In the genomic region with DNA sequence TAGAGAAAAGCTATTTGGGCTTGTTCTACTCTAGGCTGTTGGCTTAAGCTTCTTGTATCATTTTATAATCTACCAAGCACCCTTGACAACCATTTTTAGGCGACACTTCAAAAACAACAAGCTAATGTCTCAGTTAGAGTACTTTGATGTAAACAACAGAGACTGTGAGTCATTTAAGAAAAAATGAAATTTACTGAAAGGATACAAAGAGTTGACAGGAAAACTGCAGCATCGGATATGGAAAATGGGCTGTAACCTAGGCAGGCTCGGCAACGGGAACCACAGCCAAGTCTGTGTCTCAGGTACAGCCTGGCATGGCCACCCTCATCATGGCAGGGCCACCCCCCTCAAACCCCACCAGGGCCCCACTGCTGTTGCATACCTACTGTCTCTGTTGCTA, we compare ENCODE assay signal across 17 cellular contexts. TPM values are rescaled to one million over a fixed set of nuclear protein-coding genes. Genes with fewer than 3 reads are reported as not detected.
DNase-seq lines count a peak whose midpoint lies in the region; ATAC-seq, FAIRE-seq and TF ChIP-seq lines count a peak whose summit lies in the region.
"Had no signal": no experiment of that assay in that cellular context is flagged by ENCODE, and none has a peak within 500 bp of the region (broad histone marks: within the 10 kb centered on the region; RNA-seq: fewer than 3 reads in every experiment).

No MANE protein-coding gene starts in this region.

- peak; percentile 24 for FAIRE-seq in endothelial cell of umbilical vein (lab: Jason Lieb, UNC)
- FAIRE-seq: A549, G401.6, GM12891, HepG2 had no signal

- peak overlapping the region; percentile 57; the same call in 1 of the 2 replicates for H2BK120ac ChIP-seq in IMR-90 (ENCODE audit: low read depth, low read length)

- H3K36me3 Mint-ChIP-seq in activated T-helper 17 cell treated with anti-CD3 and anti-CD28 coated beads, Interleukin-2, amount 50 U/mL, for 72 hours (ENCODE audit: low read depth): no peaks in the 10 kb centered on the region

- H3K14ac ChIP-seq in IMR-90 (replicated peaks; ENCODE audit: low read depth, low read length): no peak overlapping the region

- H3K27me3 ChIP-seq in IMR-90 (ENCODE audit: control insufficient read depth, insufficient read depth, low read length) (no peaks in the 10 kb centered on the region), endothelial cell of umbilical vein (ENCODE audit: control insufficient read depth in 2 of 2, insufficient read depth in 2 of 2, low read length in 2 of 2) (peaks cover under 1 to 2% of the 10 kb centered on the region in 2 experiments), osteoblast (ENCODE audit: insufficient read depth, low read length) (no peaks in the 10 kb centered on the region)
- H3K27me3 ChIP-seq: BE2C had no signal

- H3K9me1 ChIP-seq in IMR-90 (ENCODE audit: insufficient read depth, low read length) (peaks cover 10% of the 10 kb centered on the region), endothelial cell of umbilical vein (replicated peaks; ENCODE audit: control insufficient read depth, extremely low read depth, insufficient read depth, low read length) (no peaks in the 10 kb centered on the region)

- H3K4me3 ChIP-seq in IMR-90 (ENCODE audit: insufficient read depth, low read depth, low read length): no peak overlapping the region
- H3K4me3 ChIP-seq in endothelial cell of umbilical vein (replicated peaks in 1 of 3; ENCODE audit: insufficient read depth in 1 of 3, low read depth in 1 of 3, low read length in 3 of 3): no peak overlapping the region
- no peak overlapping the region for H3K4me3 ChIP-seq in osteoblast (ENCODE audit: insufficient read depth, low read length)
- H3K4me3 ChIP-seq: A549, GM23338 had no signal

- intact Hi-C loops in IMR-90 (cut with micrococcal nuclease): no loop called here
- intact Hi-C loops in endothelial cell of umbilical vein (cut with micrococcal nuclease): no loop called here

- H3K4ac ChIP-seq in IMR-90 (ENCODE audit: low read depth, low read length): peak overlapping the region; percentile 68

- H3K9me3 ChIP-seq in IMR-90 (ENCODE audit: control insufficient read depth, insufficient read depth, low read length) (peaks cover 2% of the 10 kb centered on the region; the same call in 1 of the 2 replicates), endothelial cell of umbilical vein (replicated peaks; ENCODE audit: control insufficient read depth, insufficient read depth, low read length) (no peaks in the 10 kb centered on the region), osteoblast (ENCODE audit: low read depth, low read length) (no peaks in the 10 kb centered on the region)
- H3K9me3 ChIP-seq: A549, BE2C had no signal

- BruUV-seq in IMR-90 (replicated peaks; lab: Mats Ljungman, UMichigan) (no TSS peak), endothelial cell of umbilical vein (replicated peaks; lab: Mats Ljungman, UMichigan) (no TSS peak)

- WGBS in IMR-90 (ENCODE audit: extremely low coverage in 2 of 2, insufficient read length in 1 of 2), 2 experiments: no CpG with 5 or more reads among the region's 4 CpGs

- H4K91ac ChIP-seq in IMR-90 (ENCODE audit: insufficient read depth, low read depth, low read length): no peak overlapping the region

- no peak overlapping the region for H3K4me3 Mint-ChIP-seq in activated T-helper 17 cell treated with anti-CD3 and anti-CD28 coated beads, Interleukin-2, amount 50 U/mL, for 72 hours
- H3K4me3 Mint-ChIP-seq: GM23338 had no signal

- no peak overlapping the region for H3K56ac ChIP-seq in IMR-90 (ENCODE audit: extremely low read depth, insufficient read depth, low read length)

- H2BK5ac ChIP-seq in IMR-90 (ENCODE audit: low read depth, low read length, poor library complexity, severe bottlenecking): no peak overlapping the region

- TF ChIP-seq POLR2A in IMR-90 (IDR thresholded peaks at IDR 0.05; ENCODE audit: low read depth, low read length) (no peak), endothelial cell of umbilical vein (IDR thresholded peaks at IDR 0.05; ENCODE audit: low read depth, low read length) (no peak)

- no peak overlapping the region for H4K5ac ChIP-seq in IMR-90 (ENCODE audit: low read depth, low read length)

- peak overlapping the region; percentile 74 for H2AK9ac ChIP-seq in IMR-90 (replicated peaks; ENCODE audit: low read depth, low read length, poor library complexity)

- TF ChIP-seq CTCF in IMR-90 (conservative IDR thresholded peaks at IDR 0.05; ENCODE audit: low read depth, low read length) (no peak), endothelial cell of umbilical vein (IDR thresholded peaks at IDR 0.05; ENCODE audit: extremely low read depth in 1 of 2, insufficient read depth in 1 of 2, low read depth in 1 of 2, low read length in 2 of 2) (no peak), osteoblast (IDR thresholded peaks at IDR 0.05; ENCODE audit: extremely low read depth, low read depth, low read length) (no peak)

- POLR2A ChIA-PET in IMR-90 (lab: Charles Lee; ENCODE audit: unreplicated experiment): no interaction called here
- POLR2A ChIA-PET in endothelial cell of umbilical vein (lab: Charles Lee): no interaction called here

- ATAC-seq in IMR-90 (ENCODE audit: low read depth): no peak
- ATAC-seq in activated T-helper 17 cell treated with anti-CD3 and anti-CD28 coated beads, Interleukin-2, amount 50 U/mL, for 72 hours (replicated peaks): no peak
- ATAC-seq: A549, GM23338, HepG2 had no signal

- CTCF ChIA-PET in IMR-90 (lab: Yijun Ruan, JAX): interaction anchor here (1.0 to 1.3 kb wide), 3 partner anchors 18 to 133 kb away, joined by 3 to 4 read pairs (median 3); no protein-coding TSS in a partner anchor
- CTCF ChIA-PET in endothelial cell of umbilical vein (lab: Charles Lee): interaction anchor here (1.1 to 3.3 kb wide), 7 partner anchors 11 to 291 kb away, joined by 3 to 13 read pairs (median 5); no protein-coding TSS in a partner anchor

- H3K9ac ChIP-seq in IMR-90 (ENCODE audit: low read depth, low read length): no peak overlapping the region
- no peak overlapping the region for H3K9ac ChIP-seq in endothelial cell of umbilical vein (replicated peaks; ENCODE audit: extremely low read depth, insufficient read depth, low read length)

- H3K36me3 ChIP-seq in IMR-90 (ENCODE audit: control insufficient read depth, insufficient read depth, low read length) (no peaks in the 10 kb centered on the region), endothelial cell of umbilical vein (ENCODE audit: control insufficient read depth in 2 of 2, extremely low read depth in 1 of 2, insufficient read depth in 2 of 2, low read length in 2 of 2) (no peaks in the 10 kb centered on the region), osteoblast (ENCODE audit: insufficient read depth, low read length) (no peaks in the 10 kb centered on the region)
- H3K36me3 ChIP-seq: BE2C had no signal

- in situ Hi-C loops in IMR-90 (cut with MboI; ENCODE audit: low sequenced_read_pairs): no loop called here

- H2AK5ac ChIP-seq in IMR-90 (ENCODE audit: low read depth, low read length): peak overlapping the region; percentile 49; the same call in 1 of the 2 replicates

- no peak overlapping the region for H3K18ac ChIP-seq in IMR-90 (ENCODE audit: low read depth, low read length)

- H2AFZ ChIP-seq in IMR-90 (replicated peaks; ENCODE audit: low read length, poor library complexity) (peak overlapping the region; percentile 67), endothelial cell of umbilical vein (ENCODE audit: low read depth, low read length) (no peak overlapping the region), osteoblast (ENCODE audit: low read length) (peak overlapping the region; percentile 35)
- H2AFZ ChIP-seq: GM23338 had no signal

- no peak overlapping the region for H3K27ac ChIP-seq in IMR-90 (ENCODE audit: insufficient read depth, low read length)
- H3K27ac ChIP-seq in endothelial cell of umbilical vein (ENCODE audit: insufficient read depth, low read depth, low read length): no peak overlapping the region
- no peak overlapping the region for H3K27ac ChIP-seq in osteoblast (ENCODE audit: low read depth, low read length)
- H3K27ac ChIP-seq: A549, C4-2B had no signal

- no peak overlapping the region for H3K23ac ChIP-seq in IMR-90 (ENCODE audit: low read depth, low read length)

- H3K27me3 Mint-ChIP-seq in activated T-helper 17 cell treated with anti-CD3 and anti-CD28 coated beads, Interleukin-2, amount 50 U/mL, for 72 hours: peaks cover under 1% of the 10 kb centered on the region

- TF ChIP-seq RAD21 in IMR-90 (IDR thresholded peaks at IDR 0.05; ENCODE audit: low read length): no peak

- H4K20me1 ChIP-seq in IMR-90 (ENCODE audit: insufficient read depth, low read length) (0 out of 2 replicates have a peak, but pooled peaks cover under 1% of the 10 kb centered on the region), endothelial cell of umbilical vein (replicated peaks; ENCODE audit: control insufficient read depth, extremely low read depth, insufficient read depth, low read length) (no peaks in the 10 kb centered on the region), osteoblast (ENCODE audit: insufficient read depth, low read length) (no peaks in the 10 kb centered on the region)

- no peak overlapping the region for H3K27ac Mint-ChIP-seq in activated T-helper 17 cell treated with anti-CD3 and anti-CD28 coated beads, Interleukin-2, amount 50 U/mL, for 72 hours
- H3K27ac Mint-ChIP-seq: GM23338 had no signal

- peaks cover 15% of the 10 kb centered on the region for H3K4me1 Mint-ChIP-seq in activated T-helper 17 cell treated with anti-CD3 and anti-CD28 coated beads, Interleukin-2, amount 50 U/mL, for 72 hours

- H3K79me1 ChIP-seq in IMR-90 (ENCODE audit: low read depth in 1 of 2, low read length in 2 of 2): peaks cover 0 to 12% of the 10 kb centered on the region in 2 experiments; a peak in 2 of 4 replicates

- H4K8ac ChIP-seq in IMR-90 (ENCODE audit: low read depth in 2 of 2, low read length in 2 of 2): no peak overlapping the region

- DNase-seq in ELR (ENCODE audit: low read depth) (peak; percentile 18), IMR-90 (peak; percentile 37), endothelial cell of umbilical vein (ENCODE audit: low read depth, low spot score) (peak; percentile 48), osteoblast (ENCODE audit: insufficient read length, low spot score, missing footprints) (no peak), DMS79 (lab: John Stamatoyannopoulos, UW) (no peak)
- DNase-seq: BE2C; CD4-positive, alpha-beta memory T cell; H7 had no signal

- dilution Hi-C loops in IMR-90 (cut with HindIII; ENCODE audit: low sequenced_read_pairs, unreplicated experiment) (loop anchor here (25.0 kb wide), 1 partner anchor 132 kb away; no protein-coding TSS in a partner anchor), endothelial cell of umbilical vein (cut with MboI; ENCODE audit: extremely low pct_ligation_motif_present, low sequenced_read_pairs) (no loop called here)

- peaks cover 2% of the 10 kb centered on the region for H3K79me2 ChIP-seq in endothelial cell of umbilical vein (ENCODE audit: control insufficient read depth, insufficient read depth, low read length)
- peaks cover 8% of the 10 kb centered on the region for H3K79me2 ChIP-seq in osteoblast (ENCODE audit: insufficient read depth, low read length)

- H3K4me2 ChIP-seq in IMR-90 (ENCODE audit: low read depth, low read length) (peak overlapping the region; percentile 27; the same call in 1 of the 2 replicates), endothelial cell of umbilical vein (ENCODE audit: insufficient read depth, low read length) (no peak overlapping the region), osteoblast (ENCODE audit: insufficient read depth, low read length) (no peak overlapping the region)
- H3K4me2 ChIP-seq: A549, GM23338 had no signal

- peaks cover 13% of the 10 kb centered on the region for H3K4me1 ChIP-seq in IMR-90 (ENCODE audit: control insufficient read depth, insufficient read depth, low read length)
- H3K4me1 ChIP-seq in endothelial cell of umbilical vein (ENCODE audit: control insufficient read depth, extremely low read depth, insufficient read depth, low read length): peaks cover 6% of the 10 kb centered on the region
- peaks cover 6% of the 10 kb centered on the region for H3K4me1 ChIP-seq in osteoblast (ENCODE audit: insufficient read depth, low read length)

- H2BK20ac ChIP-seq in IMR-90 (ENCODE audit: low read depth, low read length): no peak overlapping the region

- H3K9me3 Mint-ChIP-seq in activated T-helper 17 cell treated with anti-CD3 and anti-CD28 coated beads, Interleukin-2, amount 50 U/mL, for 72 hours: no peaks in the 10 kb centered on the region
- H3K9me3 Mint-ChIP-seq: CD4-positive, alpha-beta memory T cell had no signal

- H2BK15ac ChIP-seq in IMR-90 (ENCODE audit: low read depth, low read length): 0 out of 3 replicates have a peak overlapping the region, but pooled peaks have one; percentile 60

RNA-seq across cellular contexts. Expression of gene RNF169, which starts 4.4 kb away (rescaled TPM):
- 23.3 and 28.1 TPM in 2 replicates for total RNA-seq in IMR-90 (2012; rRNA removed)
- 3.0 and 3.6 TPM in 2 replicates for polyA plus RNA-seq in IMR-90 (2012; rRNA removed)
- polyA plus RNA-seq in IMR-90 (2012; cell fraction: cytosol; rRNA removed): 0.73 and 0.82 TPM in 2 replicates
- polyA plus RNA-seq in IMR-90 (2012; cell fraction: nucleus; rRNA removed; ENCODE audit: low replicate concordance): 1.2 and 7.6 TPM in 2 replicates
- 17.3 and 21.3 TPM in 2 replicates for total RNA-seq in endothelial cell of umbilical vein
- 5.2 and 5.8 TPM in 2 replicates for polyA plus RNA-seq in endothelial cell of umbilical vein
- 4.8 and 5.4 TPM in 2 replicates for polyA plus RNA-seq in endothelial cell of umbilical vein (2011; cell fraction: cytosol; rRNA removed)
- polyA plus RNA-seq in endothelial cell of umbilical vein (2011; cell fraction: nucleus; rRNA removed): 14.5 and 16.5 TPM in 2 replicates
- polyA plus RNA-seq in endothelial cell of umbilical vein (2012): 10.6 and 10.9 TPM in 2 replicates
- 33.8 and 33.9 TPM in 2 replicates for polyA minus RNA-seq in endothelial cell of umbilical vein
- polyA minus RNA-seq in endothelial cell of umbilical vein (2011; cell fraction: cytosol; rRNA and poly(A)+ RNA removed): 19.3 TPM
- polyA minus RNA-seq in endothelial cell of umbilical vein (2011; cell fraction: nucleus; rRNA and poly(A)+ RNA removed): 36.8 and 49.7 TPM in 2 replicates
- 32.6 and 32.7 TPM in 2 replicates for total RNA-seq in osteoblast
- total RNA-seq in activated T-helper 17 cell treated with anti-CD3 and anti-CD28 coated beads, Interleukin-2, amount 50 U/mL, for 72 hours: 10 to 100 TPM; 14.6 to 15.8 TPM

RNA-seq across cellular contexts. Expression of gene CHRDL2, which starts 13.1 kb away (rescaled TPM):
- not detected in 2 replicates for total RNA-seq in IMR-90 (2012; rRNA removed)
- 0.37 and 0.80 TPM in 2 replicates for polyA plus RNA-seq in IMR-90 (2012; rRNA removed)
- 0.95 and 2.3 TPM in 2 replicates for polyA plus RNA-seq in IMR-90 (2012; cell fraction: cytosol; rRNA removed)
- 0.64 and 0.66 TPM in 2 replicates for polyA plus RNA-seq in IMR-90 (2012; cell fraction: nucleus; rRNA removed; ENCODE audit: low replicate concordance)
- not detected in 2 replicates for total RNA-seq in endothelial cell of umbilical vein
- not detected in 2 replicates for polyA plus RNA-seq in endothelial cell of umbilical vein
- not detected in 2 replicates for polyA plus RNA-seq in endothelial cell of umbilical vein (2011; cell fraction: cytosol; rRNA removed)
- polyA plus RNA-seq in endothelial cell of umbilical vein (2011; cell fraction: nucleus; rRNA removed): not detected in 2 replicates
- polyA plus RNA-seq in endothelial cell of umbilical vein (2012): not detected in 2 replicates
- not detected in 2 replicates for polyA minus RNA-seq in endothelial cell of umbilical vein
- polyA minus RNA-seq in endothelial cell of umbilical vein (2011; cell fraction: cytosol; rRNA and poly(A)+ RNA removed): not detected
- polyA minus RNA-seq in endothelial cell of umbilical vein (2011; cell fraction: nucleus; rRNA and poly(A)+ RNA removed): not detected in 2 replicates
- under 0.01 TPM in 1 of 2 replicates, not detected in the other for total RNA-seq in osteoblast
- not detected for total RNA-seq in activated T-helper 17 cell treated with anti-CD3 and anti-CD28 coated beads, Interleukin-2, amount 50 U/mL, for 72 hours
- total RNA-seq: CD4-positive, alpha-beta memory T cell; Daoy; H7; HepG2; HT1080 had no signal
- polyA plus RNA-seq: CD4-positive, alpha-beta memory T cell; GM23338 had no signal

Comparison
In these comparisons a context has a peak if more than half of its experiments do, and no peak if none do; other contexts are left out.
1. DNase-seq: peak in ELR (single experiment), IMR-90 (single experiment) and endothelial cell of umbilical vein (single experiment); none in osteoblast (single experiment) and DMS79 (single experiment).